Comparison of ENCODE assay signal across 12 cellular contexts in the genomic region with DNA sequence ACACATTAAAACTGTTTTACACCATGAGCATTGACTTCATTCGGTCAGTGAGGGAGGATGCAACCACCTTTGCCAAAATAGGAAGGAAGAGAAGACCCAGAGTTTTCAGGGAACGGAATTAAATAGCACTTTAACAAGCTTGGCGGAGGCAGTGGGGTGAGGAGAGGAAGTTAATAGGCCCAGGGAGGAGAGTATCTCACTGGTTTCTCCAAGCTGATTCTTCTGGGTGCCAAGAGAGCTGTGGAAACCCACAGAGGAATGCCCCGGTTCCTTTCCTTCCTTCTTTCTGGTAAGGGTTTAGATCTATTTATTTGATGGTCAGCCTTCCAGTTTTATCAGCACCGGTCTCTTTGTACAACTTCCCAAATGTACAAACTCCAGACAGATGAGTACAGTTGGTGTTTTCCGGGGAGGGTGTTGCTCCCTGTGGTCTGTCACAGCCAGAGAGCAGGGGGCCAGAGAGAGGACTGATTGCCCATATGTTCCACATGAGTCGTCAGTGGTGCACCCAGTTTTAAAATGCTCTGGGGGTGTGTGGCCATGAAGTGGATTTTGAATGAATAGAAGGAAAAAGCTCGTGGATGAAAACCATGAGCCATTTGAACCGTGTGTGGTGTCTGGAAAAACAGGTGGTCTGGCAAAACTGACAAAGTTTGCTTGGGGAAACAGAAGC. TPM values are rescaled to one million over a fixed set of nuclear protein-coding genes. Genes with fewer than 3 reads are reported as not detected.
DNase-seq lines count a peak whose midpoint lies in the region; ATAC-seq, FAIRE-seq and TF ChIP-seq lines count a peak whose summit lies in the region.
"Had no signal": no experiment of that assay in that cellular context is flagged by ENCODE, and none has a peak within 500 bp of the region (broad histone marks: within the 10 kb centered on the region; RNA-seq: fewer than 3 reads in every experiment).

No MANE protein-coding gene starts in this region.

- peaks cover 8% of the 10 kb centered on the region for H3K36me3 Mint-ChIP-seq in CD4-positive, CD25-positive, alpha-beta regulatory T cell
- peaks cover 53% of the 10 kb centered on the region for H3K36me3 Mint-ChIP-seq in activated naive CD8-positive, alpha-beta T cell treated with anti-CD3 and anti-CD28 coated beads, Interleukin-2, amount 10 ng/mL, durations not matched to agents 7 days and 5 days
- H3K36me3 Mint-ChIP-seq in Caco-2 (ENCODE audit: insufficient read depth, unreplicated experiment): no peaks in the 10 kb centered on the region
- H3K36me3 Mint-ChIP-seq: brain had no signal

- no peak for ATAC-seq in CD4-positive, CD25-positive, alpha-beta regulatory T cell (ENCODE audit: low read depth in 2 of 2)
- ATAC-seq in activated naive CD8-positive, alpha-beta T cell treated with anti-CD3 and anti-CD28 coated beads, Interleukin-2, amount 10 ng/mL, durations not matched to agents 7 days and 5 days (ENCODE audit: low read depth): no peak
- no peak for ATAC-seq in psoas muscle
- ATAC-seq: left lobe of liver had no signal

- intact Hi-C loops in psoas muscle (cut with DNase I): no loop called here
- intact Hi-C loops in Caco-2 (cut with micrococcal nuclease; ENCODE audit: unreplicated experiment): no loop called here
- intact Hi-C loops in colonic mucosa (cut with DNase I): no loop called here

- WGBS in psoas muscle, 3 donors: 52 to 59% (median 54%) methylated on average over 9 of the region's 9 CpGs

- H3K9me3 Mint-ChIP-seq in CD4-positive, CD25-positive, alpha-beta regulatory T cell: no peaks in the 10 kb centered on the region
- H3K9me3 Mint-ChIP-seq in activated naive CD8-positive, alpha-beta T cell treated with anti-CD3 and anti-CD28 coated beads, Interleukin-2, amount 10 ng/mL, durations not matched to agents 7 days and 5 days: no peaks in the 10 kb centered on the region
- no peaks in the 10 kb centered on the region for H3K9me3 Mint-ChIP-seq in Caco-2 (ENCODE audit: unreplicated experiment)
- H3K9me3 Mint-ChIP-seq: brain had no signal

- no peak for DNase-seq in CD4-positive, CD25-positive, alpha-beta regulatory T cell
- DNase-seq in LHCN-M2 (ENCODE audit: low read depth): peak; percentile 15
- DNase-seq in activated naive CD8-positive, alpha-beta T cell treated with anti-CD3 and anti-CD28 coated beads, Interleukin-2, amount 10 ng/mL, durations not matched to agents 7 days and 5 days: no peak
- no peak for DNase-seq in psoas muscle
- DNase-seq in Caco-2: no peak
- no peak for DNase-seq in GM19239 (ENCODE audit: insufficient read length, low spot score)
- DNase-seq in colonic mucosa: no peak
- DNase-seq: DMS79, NCI-H1048, retina had no signal

- no peak for TF ChIP-seq CTCF in psoas muscle (IDR thresholded peaks at IDR 0.05)
- TF ChIP-seq CTCF in Caco-2 (IDR thresholded peaks at IDR 0.05; ENCODE audit: insufficient read depth in 1 of 2, low read depth in 1 of 2, low read length in 1 of 2, severe bottlenecking in 1 of 2, unreplicated experiment in 1 of 2): no peak
- no peak for TF ChIP-seq CTCF in colonic mucosa (IDR thresholded peaks at IDR 0.05)

- H3K27ac Mint-ChIP-seq in CD4-positive, CD25-positive, alpha-beta regulatory T cell: peak overlapping the region; percentile 96 to 100 (median 98)
- H3K27ac Mint-ChIP-seq in activated naive CD8-positive, alpha-beta T cell treated with anti-CD3 and anti-CD28 coated beads, Interleukin-2, amount 10 ng/mL, durations not matched to agents 7 days and 5 days: peak overlapping the region; percentile 97
- H3K27ac Mint-ChIP-seq in Caco-2 (ENCODE audit: unreplicated experiment): no peak overlapping the region
- H3K27ac Mint-ChIP-seq: brain had no signal

- no TSS peak for BruUV-seq in Caco-2 (replicated peaks; lab: Mats Ljungman, UMichigan)

- H3K27me3 ChIP-seq in CD4-positive, CD25-positive, alpha-beta regulatory T cell (ENCODE audit: control insufficient read depth, insufficient read depth, low read length): no peaks in the 10 kb centered on the region
- H3K27me3 ChIP-seq in psoas muscle (ENCODE audit: insufficient read depth in 3 of 3, low read length in 2 of 3): no peaks in the 10 kb centered on the region
- H3K27me3 ChIP-seq in Caco-2 (replicated peaks; ENCODE audit: control insufficient read depth, insufficient read depth, low read length): no peaks in the 10 kb centered on the region
- no peaks in the 10 kb centered on the region for H3K27me3 ChIP-seq in colonic mucosa

- peak overlapping the region; percentile 87 for H3K27ac ChIP-seq in CD4-positive, CD25-positive, alpha-beta regulatory T cell (ENCODE audit: insufficient read depth, low read length, poor library complexity, severe bottlenecking)
- peak overlapping the region; percentile 39 for H3K27ac ChIP-seq in psoas muscle
- H3K27ac ChIP-seq in colonic mucosa: no peak overlapping the region

- H3K4me1 ChIP-seq in CD4-positive, CD25-positive, alpha-beta regulatory T cell (ENCODE audit: control insufficient read depth, insufficient read depth, low read length, poor library complexity, severe bottlenecking): peaks cover 100% of the 10 kb centered on the region
- peaks cover 29% of the 10 kb centered on the region for H3K4me1 ChIP-seq in psoas muscle
- no peaks in the 10 kb centered on the region for H3K4me1 ChIP-seq in Caco-2
- no peaks in the 10 kb centered on the region for H3K4me1 ChIP-seq in colonic mucosa

- CTCF ChIA-PET in Caco-2 (lab: Charles Lee): no interaction called here

- H3K4me1 Mint-ChIP-seq in CD4-positive, CD25-positive, alpha-beta regulatory T cell: peaks cover 66 to 100% (median 90%) of the 10 kb centered on the region in 4 donors
- H3K4me1 Mint-ChIP-seq in activated naive CD8-positive, alpha-beta T cell treated with anti-CD3 and anti-CD28 coated beads, Interleukin-2, amount 10 ng/mL, durations not matched to agents 7 days and 5 days: peaks cover 88% of the 10 kb centered on the region
- H3K4me1 Mint-ChIP-seq in Caco-2 (ENCODE audit: low read depth, unreplicated experiment): peaks cover 4% of the 10 kb centered on the region
- H3K4me1 Mint-ChIP-seq: brain had no signal

- H3K9ac ChIP-seq in colonic mucosa (ENCODE audit: low read depth in 2 of 2, low read length in 2 of 2): no peak overlapping the region

- H3K4me3 Mint-ChIP-seq in CD4-positive, CD25-positive, alpha-beta regulatory T cell: peak overlapping the region; percentile 84 to 96 (median 86)
- peak overlapping the region; percentile 85 for H3K4me3 Mint-ChIP-seq in activated naive CD8-positive, alpha-beta T cell treated with anti-CD3 and anti-CD28 coated beads, Interleukin-2, amount 10 ng/mL, durations not matched to agents 7 days and 5 days
- H3K4me3 Mint-ChIP-seq in Caco-2 (ENCODE audit: unreplicated experiment): no peak overlapping the region
- H3K4me3 Mint-ChIP-seq: brain had no signal

- POLR2A ChIA-PET in activated naive CD8-positive, alpha-beta T cell treated with anti-CD3 and anti-CD28 coated beads, Interleukin-2, amount 10 ng/mL, durations not matched to agents 7 days and 5 days (lab: Charles Lee): interaction anchor here (0.6 to 8.3 kb wide), 11 partner anchors 10 to 132 kb away, joined by 3 to 91 read pairs (median 4); a partner anchor contains a TSS
- POLR2A ChIA-PET in Caco-2 (lab: Charles Lee): no interaction called here

- H3K27me3 Mint-ChIP-seq in CD4-positive, CD25-positive, alpha-beta regulatory T cell: no peaks in the 10 kb centered on the region
- H3K27me3 Mint-ChIP-seq in activated naive CD8-positive, alpha-beta T cell treated with anti-CD3 and anti-CD28 coated beads, Interleukin-2, amount 10 ng/mL, durations not matched to agents 7 days and 5 days: no peaks in the 10 kb centered on the region
- no peaks in the 10 kb centered on the region for H3K27me3 Mint-ChIP-seq in Caco-2 (ENCODE audit: insufficient read depth, unreplicated experiment)

- H3K4me3 ChIP-seq in CD4-positive, CD25-positive, alpha-beta regulatory T cell (ENCODE audit: low read depth, low read length): peak overlapping the region; percentile 84
- no peak overlapping the region for H3K4me3 ChIP-seq in psoas muscle
- H3K4me3 ChIP-seq in Caco-2 (ENCODE audit: low read depth, low read length): no peak overlapping the region
- no peak overlapping the region for H3K4me3 ChIP-seq in colonic mucosa

- FAIRE-seq in GM19239 (lab: Jason Lieb, UNC): no peak

- no peaks in the 10 kb centered on the region for H3K9me3 ChIP-seq in CD4-positive, CD25-positive, alpha-beta regulatory T cell (ENCODE audit: control insufficient read depth in 2 of 2, low read length in 2 of 2)
- H3K9me3 ChIP-seq in psoas muscle (no peaks in the 10 kb centered on the region), Caco-2 (no peaks in the 10 kb centered on the region), colonic mucosa (no peaks in the 10 kb centered on the region)

- H3K36me3 ChIP-seq in CD4-positive, CD25-positive, alpha-beta regulatory T cell (ENCODE audit: control insufficient read depth, insufficient read depth, low read length): no peaks in the 10 kb centered on the region
- H3K36me3 ChIP-seq in psoas muscle (ENCODE audit: insufficient read depth in 1 of 2, low read depth in 1 of 2) (no peaks in the 10 kb centered on the region), Caco-2 (ENCODE audit: control insufficient read depth, insufficient read depth, low read length) (no peaks in the 10 kb centered on the region), colonic mucosa (no peaks in the 10 kb centered on the region)

RNA-seq across cellular contexts. Expression of a gene that starts 26.5 kb away (rescaled TPM):
- total RNA-seq in CD4-positive, CD25-positive, alpha-beta regulatory T cell: 457 TPM
- 100 to 1,000 TPM; 194 to 221 (median 199) TPM for polyA plus RNA-seq in CD4-positive, CD25-positive, alpha-beta regulatory T cell
- total RNA-seq in LHCN-M2 (2014; rRNA removed) (13.8 and 17.8 TPM in 2 replicates), psoas muscle (10 to 100 TPM; 11.1 to 17.9 (median 15.4) TPM), Caco-2 (2022) (17.8 and 18.3 TPM in 2 replicates), colonic mucosa (10 to 100 TPM; 11.4 to 11.5 TPM)
- 3.1 TPM for polyA plus RNA-seq in LHCN-M2 (2012)
- 100 to 1,000 TPM; 318 TPM for total RNA-seq in activated naive CD8-positive, alpha-beta T cell treated with anti-CD3 and anti-CD28 coated beads, Interleukin-2, amount 10 ng/mL, durations not matched to agents 7 days and 5 days
- polyA plus RNA-seq in psoas muscle: 1 to 10 TPM; 5.9 to 6.9 (median 6.2) TPM

Comparison
In these comparisons a context has a peak if more than half of its experiments do, and no peak if none do; other contexts are left out.
1. RNA of a gene that starts 26.5 kb away (total RNA-seq): 457 TPM in CD4-positive, CD25-positive, alpha-beta regulatory T cell (single experiment) and 318 TPM in activated naive CD8-positive, alpha-beta T cell treated with anti-CD3 and anti-CD28 coated beads, Interleukin-2, amount 10 ng/mL, durations not matched to agents 7 days and 5 days; 17.8 to 18.3 TPM in Caco-2, 11.1 to 17.9 TPM in psoas muscle, 13.8 to 17.8 TPM in LHCN-M2 and 11.4 to 11.5 TPM in colonic mucosa; every median in the first group is over 10 times any median in the second.